Comparison of ENCODE assay signal across 26 cellular contexts in the genomic region with DNA sequence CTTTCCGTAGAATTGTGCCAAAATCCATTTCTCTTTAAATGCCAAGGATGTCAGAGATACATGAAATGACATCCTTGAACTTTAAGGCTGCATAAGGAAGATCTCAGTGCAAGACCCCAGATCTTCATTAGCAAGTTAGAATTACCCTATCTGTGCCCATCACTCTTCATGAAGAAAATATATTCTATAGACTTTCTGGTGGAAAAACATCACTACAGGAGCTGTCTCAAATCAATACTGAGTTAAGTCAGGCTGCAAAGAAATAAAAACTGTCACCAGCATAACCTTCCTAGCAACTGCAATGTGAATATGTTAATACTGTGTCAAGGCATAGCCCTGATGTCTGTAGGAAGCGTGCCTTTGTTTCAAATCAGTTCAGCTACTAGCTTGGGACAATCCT.
A peak's percentile ranks its signal among the peaks of the same experiment; 100 is the strongest.
DNase-seq lines count a peak whose midpoint lies in the region; FAIRE-seq and TF ChIP-seq lines count a peak whose summit lies in the region.
"Had no signal": no experiment of that assay in that cellular context is flagged by ENCODE, and none has a peak within 500 bp of the region (broad histone marks: within the 10 kb centered on the region; RNA-seq: fewer than 3 reads in every experiment).

No MANE protein-coding gene starts in this region.

- H2BK120ac ChIP-seq in H1 (replicated peaks; ENCODE audit: low read depth, low read length) = no peak overlapping the region

- no peak overlapping the region for H3K4me2 ChIP-seq in H1 (ENCODE audit: insufficient read depth in 1 of 2, low read depth in 2 of 2, low read length in 2 of 2)
- peak overlapping the region; percentile 13 for H3K4me2 ChIP-seq in neural cell (ENCODE audit: low read length)
- H3K4me2 ChIP-seq: BLaER1 had no signal

- POLR2A ChIA-PET in H1 (lab: Charles Lee; ENCODE audit: partially characterized antibody) = no interaction called here
- POLR2A ChIA-PET in activated CD4-positive, alpha-beta memory T cell treated with anti-CD3 and anti-CD28 coated beads for 36 hours (lab: Charles Lee) = no interaction called here

- TF ChIP-seq EP300 in H1 (IDR thresholded peaks at IDR 0.05; ENCODE audit: borderline replicate concordance in 1 of 2, low read depth in 2 of 2, low read length in 2 of 2) = no peak
- TF ChIP-seq EP300 in neural cell (conservative IDR thresholded peaks at IDR 0.05; ENCODE audit: poor library complexity, severe bottlenecking) = peak; percentile 91

- H3K18ac ChIP-seq in H1 (ENCODE audit: extremely low read depth, low read length) = no peak overlapping the region

- no peak overlapping the region for H3K56ac ChIP-seq in H1 (replicated peaks; ENCODE audit: insufficient read length, low read depth, low read length)

- H4K20me1 ChIP-seq in H1 (replicated peaks in 1 of 2; ENCODE audit: control insufficient read depth in 1 of 2, insufficient read depth in 2 of 2, low read length in 2 of 2) = no peaks in the 10 kb centered on the region
- no peaks in the 10 kb centered on the region for H4K20me1 ChIP-seq in neural cell (ENCODE audit: insufficient read depth)
- H4K20me1 ChIP-seq: BLaER1 had no signal

- no peak overlapping the region for H2BK12ac ChIP-seq in H1 (ENCODE audit: low read depth, low read length)

- no peaks in the 10 kb centered on the region for H3K79me1 ChIP-seq in H1 (ENCODE audit: low read depth, low read length)

- intact Hi-C loops in activated CD4-positive, alpha-beta memory T cell treated with anti-CD3 and anti-CD28 coated beads for 36 hours (cut with micrococcal nuclease) = no loop called here

- no peak overlapping the region for H3K14ac ChIP-seq in H1 (ENCODE audit: insufficient read length)

- H3K4me1 Mint-ChIP-seq in activated CD4-positive, alpha-beta memory T cell treated with anti-CD3 and anti-CD28 coated beads for 36 hours (ENCODE audit: low read depth) = no peaks in the 10 kb centered on the region
- H3K4me1 Mint-ChIP-seq: CD14-positive monocyte; CD4-positive, alpha-beta memory T cell had no signal

- CTCF ChIA-PET in H1 (lab: Charles Lee; ENCODE audit: partially characterized antibody) = no interaction called here
- CTCF ChIA-PET in activated CD4-positive, alpha-beta memory T cell treated with anti-CD3 and anti-CD28 coated beads for 36 hours (lab: Charles Lee) = interaction anchor here (0.6 kb wide), 1 partner anchor 1204 kb away, joined by 3 read pairs; no protein-coding TSS in a partner anchor

- no peak overlapping the region for H2BK5ac ChIP-seq in H1 (ENCODE audit: low read depth, low read length)

- peaks cover 15% of the 10 kb centered on the region for H3K9me3 Mint-ChIP-seq in activated CD4-positive, alpha-beta memory T cell treated with anti-CD3 and anti-CD28 coated beads for 36 hours

- no peak overlapping the region for H3K27ac Mint-ChIP-seq in activated CD4-positive, alpha-beta memory T cell treated with anti-CD3 and anti-CD28 coated beads for 36 hours
- H3K27ac Mint-ChIP-seq: CD14-positive monocyte; CD4-positive, alpha-beta memory T cell; CD4-positive, CD25-positive, alpha-beta regulatory T cell; CD8-positive, alpha-beta memory T cell had no signal

- H2AFZ ChIP-seq in H1 (ENCODE audit: low read length) (no peak overlapping the region), neural cell (ENCODE audit: low read depth, low read length) (no peak overlapping the region)

- H3K4ac ChIP-seq in H1 (replicated peaks; ENCODE audit: insufficient read length, low read depth, low read length) = no peak overlapping the region

- no peaks in the 10 kb centered on the region for H3K23me2 ChIP-seq in H1 (ENCODE audit: low read depth, low read length)

- no peak overlapping the region for H4K5ac ChIP-seq in H1 (ENCODE audit: insufficient read length, low read depth, low read length)

- H3K27ac ChIP-seq in H1 (ENCODE audit: low read depth, low read length) = no peak overlapping the region
- peak overlapping the region; percentile 48 for H3K27ac ChIP-seq in neural cell (ENCODE audit: low read length)
- H3K27ac ChIP-seq: BLaER1 had no signal

- H3K36me3 Mint-ChIP-seq in activated CD4-positive, alpha-beta memory T cell treated with anti-CD3 and anti-CD28 coated beads for 36 hours = peaks cover 20% of the 10 kb centered on the region
- H3K36me3 Mint-ChIP-seq: CD14-positive monocyte had no signal

- no peak for TF ChIP-seq RAD21 in H1 (IDR thresholded peaks at IDR 0.05 in 1 of 2, conservative IDR thresholded peaks at IDR 0.05 in 1 of 2; ENCODE audit: low read depth in 2 of 2, low read length in 2 of 2)
- no peak for TF ChIP-seq RAD21 in neural cell (conservative IDR thresholded peaks at IDR 0.05)

- H3K9ac ChIP-seq in H1 (replicated peaks in 1 of 4; ENCODE audit: extremely low read depth in 1 of 4, low read depth in 3 of 4, low read length in 3 of 4) (no peak overlapping the region), neural cell (ENCODE audit: low read length) (peak overlapping the region; percentile 21)
- H3K9ac ChIP-seq: BLaER1 had no signal

- no peak overlapping the region for H4K91ac ChIP-seq in H1 (replicated peaks; ENCODE audit: insufficient read length, low read length)

- DNase-seq in GM12892 (ENCODE audit: insufficient read length) (no peak), H1 (ENCODE audit: low read depth in 1 of 2, low spot score in 2 of 2) (no peak), activated gamma-delta T cell treated with Interleukin-2 at 50 U/mL for 16 hours (no peak), NCI-H1092 (lab: John Stamatoyannopoulos, UW) (no peak)
- no peak for DNase-seq in activated CD4-positive, alpha-beta memory T cell treated with anti-CD3 and anti-CD28 coated beads for 36 hours
- DNase-seq: 8988T; ACHN; BE2C; C1 segment of cervical spinal cord; CD4-positive, alpha-beta memory T cell; CD4-positive, CD25-positive, alpha-beta regulatory T cell; CD8-positive, alpha-beta memory T cell; COR-L47; DMS 273 treated with DMSO at 0.1 percent for 48 hours; DMS153; DMS53; DMS79; DND-41; EL; GDM1 had no signal

- 0 out of 4 replicates have a peak, but pooled peaks cover 0 to 6% of the 10 kb centered on the region in 2 experiments for H3K9me3 ChIP-seq in H1 (ENCODE audit: insufficient read depth in 2 of 2, low read depth in 1 of 2, low read length in 1 of 2)
- H3K9me3 ChIP-seq in neural cell (ENCODE audit: low read length) = no peaks in the 10 kb centered on the region
- H3K9me3 ChIP-seq: BE2C had no signal

- H3K27me3 ChIP-seq in H1 (replicated peaks in 1 of 4; ENCODE audit: control insufficient read depth in 3 of 4, extremely low read depth in 1 of 4, insufficient read depth in 3 of 4, low read length in 3 of 4) (no peaks in the 10 kb centered on the region), neural cell (ENCODE audit: insufficient read depth, low read depth, low read length) (no peaks in the 10 kb centered on the region)
- H3K27me3 ChIP-seq: BE2C, BLaER1 had no signal

- WGBS in H1 (ENCODE audit: extremely low coverage in 1 of 2, insufficient coverage in 1 of 2, insufficient read length in 1 of 2, insufficient replicate concordance in 2 of 2, low coverage in 1 of 2, low lambda C conversion rate in 2 of 2, missing lambda C conversion rate in 1 of 2), 2 experiments = 81% methylated on average over 2 of the region's 2 CpGs; no CpG with 5 or more reads in 1 of the 2 experiments

- no peak overlapping the region for H2AK5ac ChIP-seq in H1 (ENCODE audit: low read depth, low read length)

- TF ChIP-seq CTCF in H1 (IDR thresholded peaks at IDR 0.05; ENCODE audit: control extremely low read depth in 1 of 3, insufficient read depth in 1 of 3, low read depth in 1 of 3, low read length in 3 of 3) = no peak
- TF ChIP-seq CTCF in neural cell (IDR thresholded peaks at IDR 0.05; ENCODE audit: poor library complexity, severe bottlenecking) = no peak

- H2BK15ac ChIP-seq in H1 (ENCODE audit: low read length) = no peak overlapping the region

- no peaks in the 10 kb centered on the region for H3K79me2 ChIP-seq in H1 (ENCODE audit: control insufficient read depth in 1 of 2, insufficient read depth in 2 of 2, low read length in 2 of 2)
- H3K79me2 ChIP-seq in neural cell (replicated peaks; ENCODE audit: insufficient read depth, low read length) = no peaks in the 10 kb centered on the region

- no peak overlapping the region for H4K8ac ChIP-seq in H1 (ENCODE audit: extremely low read depth, insufficient read depth, low read length)

- H3F3A ChIP-seq in neural cell (ENCODE audit: insufficient read depth, low read length, poor library complexity, severe bottlenecking) = no peaks in the 10 kb centered on the region

- H3K4me3 ChIP-seq in H1 (ENCODE audit: extremely low read depth in 1 of 4, insufficient read depth in 2 of 4, low read depth in 3 of 4, low read length in 4 of 4) (no peak overlapping the region), neural cell (ENCODE audit: low read length) (peak overlapping the region; percentile 18)
- H3K4me3 ChIP-seq: BLaER1, GM12878 had no signal

- no peak overlapping the region for H3K4me3 Mint-ChIP-seq in activated CD4-positive, alpha-beta memory T cell treated with anti-CD3 and anti-CD28 coated beads for 36 hours
- H3K4me3 Mint-ChIP-seq: CD14-positive monocyte; CD4-positive, alpha-beta memory T cell; CD4-positive, CD25-positive, alpha-beta regulatory T cell; CD8-positive, alpha-beta memory T cell had no signal

- no peak overlapping the region for H3K23ac ChIP-seq in H1 (ENCODE audit: insufficient read length)

- no peaks in the 10 kb centered on the region for H3K27me3 Mint-ChIP-seq in activated CD4-positive, alpha-beta memory T cell treated with anti-CD3 and anti-CD28 coated beads for 36 hours
- H3K27me3 Mint-ChIP-seq: CD4-positive, alpha-beta memory T cell; CD4-positive, CD25-positive, alpha-beta regulatory T cell; CD8-positive, alpha-beta memory T cell had no signal

- H2BK20ac ChIP-seq in H1 (ENCODE audit: low read length) = no peak overlapping the region

- FAIRE-seq in GM12892 (lab: Jason Lieb, UNC) (peak; percentile 61), H1 (lab: Jason Lieb, UNC) (no peak)
- FAIRE-seq: A204.1, GM12878, GM18507 had no signal

- H3K36me3 ChIP-seq in H1 (ENCODE audit: control insufficient read depth in 2 of 4, insufficient read depth in 4 of 4, low read length in 3 of 4) = no peaks in the 10 kb centered on the region
- H3K36me3 ChIP-seq in neural cell (ENCODE audit: insufficient read depth, low read length) = no peaks in the 10 kb centered on the region
- H3K36me3 ChIP-seq: BE2C had no signal

- no peaks in the 10 kb centered on the region for H3K4me1 ChIP-seq in H1 (replicated peaks in 1 of 4; ENCODE audit: control insufficient read depth in 3 of 4, insufficient read depth in 4 of 4, low read length in 3 of 4)
- H3K4me1 ChIP-seq: BE2C, BLaER1 had no signal

- no peak for TF ChIP-seq POLR2A in GM12892 (IDR thresholded peaks at IDR 0.05; ENCODE audit: low read depth, low read length)
- TF ChIP-seq POLR2A in H1 (IDR thresholded peaks at IDR 0.05; ENCODE audit: control extremely low read depth in 1 of 2, low read depth in 2 of 2, low read length in 2 of 2) = no peak

- H3K9me2 ChIP-seq in neural cell (ENCODE audit: insufficient read depth, low read length) = no peaks in the 10 kb centered on the region

TF ChIP-seq in H1, 55 proteins besides CTCF, POLR2A, EP300 and RAD21 (continues in another document):
- no peak for TF ChIP-seq RXRA (IDR thresholded peaks at IDR 0.05; ENCODE audit: insufficient read depth, low read depth, low read length)

TF ChIP-seq in neural cell, 6 proteins besides CTCF, POLR2A, EP300 and RAD21:
- TF ChIP-seq TAF1 (IDR thresholded peaks at IDR 0.05; ENCODE audit: low read depth) = no peak
- TF ChIP-seq POLR2AphosphoS5 (IDR thresholded peaks at IDR 0.05) = peak; percentile 53
